In the genomic region with DNA sequence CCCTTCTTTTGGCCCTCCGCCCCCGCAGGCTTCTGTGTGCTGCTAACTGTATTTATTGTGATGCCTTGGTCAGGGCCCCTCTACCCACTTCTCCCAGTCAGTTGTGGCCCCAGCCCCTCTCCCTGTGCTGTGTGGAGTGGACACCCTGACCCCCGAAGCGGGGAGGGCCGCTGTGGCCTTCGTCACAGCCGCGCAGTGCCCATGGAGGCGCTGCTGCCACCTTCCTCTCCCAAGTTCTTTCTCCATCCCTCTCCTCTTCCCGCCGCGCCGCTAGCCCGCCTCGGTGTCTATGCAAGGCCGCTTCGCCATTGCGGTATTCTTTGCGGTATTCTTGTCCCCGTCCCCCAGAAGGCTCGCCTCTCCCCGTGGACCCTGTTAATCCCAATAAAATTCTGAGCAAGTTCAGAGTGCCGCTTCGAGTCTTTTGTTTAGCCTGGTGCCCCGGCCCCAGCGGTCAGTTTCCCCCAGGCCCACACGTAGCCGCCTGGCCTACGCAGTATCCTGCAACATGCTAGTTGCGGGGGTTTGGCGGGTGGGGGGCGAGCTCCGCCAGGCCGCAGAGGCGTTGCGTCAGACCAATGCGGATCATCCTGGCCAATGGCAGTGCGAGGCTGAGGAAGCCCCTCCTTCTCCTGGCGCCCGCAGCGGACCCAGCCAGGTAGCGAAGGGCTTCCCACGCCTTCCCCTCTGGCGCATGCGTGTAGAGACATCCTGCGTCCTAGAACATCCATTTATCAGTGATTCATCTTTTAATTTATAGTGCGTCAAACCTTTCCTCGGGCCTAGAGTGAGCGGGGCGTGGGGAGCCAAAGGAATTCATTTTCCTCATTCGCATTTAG, we compare ENCODE assay signal across 7 cellular contexts. TPM values are rescaled to one million over a fixed set of nuclear protein-coding genes. Genes with fewer than 3 reads are reported as not detected.
DNase-seq lines count a peak whose midpoint lies in the region; TF ChIP-seq lines count a peak whose summit lies in the region.

No MANE protein-coding gene starts in this region.

- H3K27me3 Mint-ChIP-seq in activated CD4-positive, alpha-beta memory T cell treated with anti-CD3 and anti-CD28 coated beads, Interleukin-2, amount 10 ng/mL, durations not matched to agents 7 days and 5 days: no peaks in the 10 kb centered on the region

- H3K4me3 Mint-ChIP-seq in activated CD4-positive, alpha-beta memory T cell treated with anti-CD3 and anti-CD28 coated beads, Interleukin-2, amount 10 ng/mL, durations not matched to agents 7 days and 5 days: peak overlapping the region; percentile 78

- no peak for TF ChIP-seq CTCF in dorsolateral prefrontal cortex (IDR thresholded peaks at IDR 0.05 in 54 of 56, conservative IDR thresholded peaks at IDR 0.05 in 2 of 56; ENCODE audit: low read depth in 1 of 56, partially characterized antibody in 56 of 56)
- TF ChIP-seq CTCF in lower leg skin (IDR thresholded peaks at IDR 0.05): no peak

- POLR2A ChIA-PET in activated CD4-positive, alpha-beta memory T cell treated with anti-CD3 and anti-CD28 coated beads, Interleukin-2, amount 10 ng/mL, durations not matched to agents 7 days and 5 days (lab: Charles Lee): interaction anchor here (0.9 kb wide), 1 partner anchor 137 kb away, joined by 3 read pairs; a partner anchor contains a TSS

- H3K27ac Mint-ChIP-seq in activated CD4-positive, alpha-beta memory T cell treated with anti-CD3 and anti-CD28 coated beads, Interleukin-2, amount 10 ng/mL, durations not matched to agents 7 days and 5 days: peak overlapping the region; percentile 71

- H3K4me1 Mint-ChIP-seq in activated CD4-positive, alpha-beta memory T cell treated with anti-CD3 and anti-CD28 coated beads, Interleukin-2, amount 10 ng/mL, durations not matched to agents 7 days and 5 days: peaks cover 51% of the 10 kb centered on the region

- TF ChIP-seq POLR2A in lower leg skin (IDR thresholded peaks at IDR 0.05): no peak

- H3K4me3 ChIP-seq in dorsolateral prefrontal cortex (peak overlapping the region in 58 of 59 donors; percentile 8 to 88 (median 42)), lower leg skin (ENCODE audit: low read depth, poor library complexity, severe bottlenecking) (no peak overlapping the region)

- CTCF ChIA-PET in activated CD4-positive, alpha-beta memory T cell treated with anti-CD3 and anti-CD28 coated beads, Interleukin-2, amount 10 ng/mL, durations not matched to agents 7 days and 5 days (lab: Charles Lee): interaction anchor here (1.8 kb wide), 1 partner anchor 16 kb away, joined by 8 read pairs; no protein-coding TSS in a partner anchor

- DNase-seq in GM19240 (ENCODE audit: insufficient read length, low spot score): peak; percentile 33
- DNase-seq in NCI-H1930 (lab: John Stamatoyannopoulos, UW): peak; percentile 20 to 64
- DNase-seq in activated CD4-positive, alpha-beta memory T cell treated with anti-CD3 and anti-CD28 coated beads, Interleukin-2, amount 10 ng/mL, durations not matched to agents 7 days and 5 days: peak; percentile 68
- peak; percentile 51 to 88 (median 82) for DNase-seq in dorsolateral prefrontal cortex
- peak; percentile 69 to 95 for DNase-seq in lower leg skin (ENCODE audit: low spot score in 2 of 2)
- DNase-seq in stimulated activated CD4-positive, alpha-beta T cell treated with anti-CD3 and anti-CD28 coated beads, Interleukin-2, amount 100 ng/mL, for 4 hours (ENCODE audit: low read depth): peak; percentile 83
- no peak for DNase-seq in GDM1 (lab: John Stamatoyannopoulos, UW)

- no peaks in the 10 kb centered on the region for H3K9me3 Mint-ChIP-seq in activated CD4-positive, alpha-beta memory T cell treated with anti-CD3 and anti-CD28 coated beads, Interleukin-2, amount 10 ng/mL, durations not matched to agents 7 days and 5 days

- 22 to 45% methylated on average over 39 to 51 of the region's 51 CpGs for WGBS in lower leg skin, 2 donors

- intact Hi-C loops in dorsolateral prefrontal cortex (cut with DNase I) (loop anchor here in 1 of 2 donors (2.0 kb wide), 1 partner anchor 18 kb away; no protein-coding TSS in a partner anchor), lower leg skin (cut with DNase I; ENCODE audit: low total_unique reads) (no loop called here)

- peaks cover 0 to 70% (median 17%) of the 10 kb centered on the region in 45 donors for H3K27me3 ChIP-seq in dorsolateral prefrontal cortex

- peak overlapping the region in 58 of 59 donors; percentile 49 to 98 (median 87) for H3K27ac ChIP-seq in dorsolateral prefrontal cortex

- peaks cover 28% of the 10 kb centered on the region for H3K36me3 Mint-ChIP-seq in activated CD4-positive, alpha-beta memory T cell treated with anti-CD3 and anti-CD28 coated beads, Interleukin-2, amount 10 ng/mL, durations not matched to agents 7 days and 5 days (ENCODE audit: low read depth)

RNA-seq across cellular contexts. Expression of a gene that starts 5.6 kb away (rescaled TPM):
- 1 to 10 TPM; 7.5 to 7.7 TPM for total RNA-seq in activated CD4-positive, alpha-beta memory T cell treated with anti-CD3 and anti-CD28 coated beads, Interleukin-2, amount 10 ng/mL, durations not matched to agents 7 days and 5 days
- 10 to 100 TPM; 25.4 to 60.7 (median 42.0) TPM for total RNA-seq in dorsolateral prefrontal cortex
- 10 to 100 TPM; 12.5 to 28.1 (median 21.8) TPM for total RNA-seq in lower leg skin

RNA-seq across cellular contexts. Expression of a gene that starts 6.2 kb away (rescaled TPM):
- 10 to 100 TPM; 30.2 to 31.1 TPM for total RNA-seq in activated CD4-positive, alpha-beta memory T cell treated with anti-CD3 and anti-CD28 coated beads, Interleukin-2, amount 10 ng/mL, durations not matched to agents 7 days and 5 days
- 100 to 1,000 TPM in 118 of 120 experiments, 10 to 100 TPM in 2; 82.1 to 367 (median 187) TPM for total RNA-seq in dorsolateral prefrontal cortex
- total RNA-seq in lower leg skin: 10 to 100 TPM; 23.4 to 52.1 (median 36.5) TPM

RNA-seq across cellular contexts. Expression of a gene that starts 39.8 kb away (rescaled TPM):
- not detected for total RNA-seq in activated CD4-positive, alpha-beta memory T cell treated with anti-CD3 and anti-CD28 coated beads, Interleukin-2, amount 10 ng/mL, durations not matched to agents 7 days and 5 days
- total RNA-seq in dorsolateral prefrontal cortex (10 to 100 TPM; 13.8 to 28.3 (median 20.2) TPM), lower leg skin (under 1 TPM; 0.23 to 0.88 (median 0.49) TPM)

Comparison
In these comparisons a context has a peak if more than half of its experiments do, and no peak if none do; other contexts are left out.
1. RNA of a gene that starts 39.8 kb away (total RNA-seq): 13.8 to 28.3 TPM in dorsolateral prefrontal cortex; 0.23 to 0.88 TPM in lower leg skin and not detected in activated CD4-positive, alpha-beta memory T cell treated with anti-CD3 and anti-CD28 coated beads, Interleukin-2, amount 10 ng/mL, durations not matched to agents 7 days and 5 days; every median in the first group is over 4 times any median in the second.